ENCODE assay signal across 2 cellular contexts in genomic region chr12:124321556-124322270, GRCh38.
TF ChIP-seq lines count a peak whose summit lies in the region.

No MANE protein-coding gene starts in this region.

TF ChIP-seq in SK-N-SH treated with all-trans-retinoic acid at 6 μM for 48 hours, 23 proteins besides CTCF, POLR2A, EP300 and RAD21:
- TF ChIP-seq PATZ1 (CRISPR knock-in tag; IDR thresholded peaks at IDR 0.05; ENCODE audit: borderline replicate concordance) (no peak), ZFP30 (CRISPR knock-in tag; IDR thresholded peaks at IDR 0.05) (no peak), GLIS3 (CRISPR knock-in tag; IDR thresholded peaks at IDR 0.05) (no peak)

TF ChIP-seq in SK-N-SH, 30 proteins besides CTCF, POLR2A, EP300 and RAD21 (continued from another document):
- no peak for TF ChIP-seq ZBTB33 (IDR thresholded peaks at IDR 0.05; ENCODE audit: borderline replicate concordance, low read depth)
- no peak for TF ChIP-seq NRF1 (IDR thresholded peaks at IDR 0.05; ENCODE audit: low read depth, low read length)
- no peak for TF ChIP-seq SIN3A (IDR thresholded peaks at IDR 0.05; ENCODE audit: borderline replicate concordance, low read depth, low read length)
- TF ChIP-seq TAF1 (IDR thresholded peaks at IDR 0.05; ENCODE audit: borderline replicate concordance, low read depth, low read length), result no peak
- TF ChIP-seq RCOR1 (IDR thresholded peaks at IDR 0.05; ENCODE audit: low read length), result no peak
- no peak for TF ChIP-seq MAX (IDR thresholded peaks at IDR 0.05; ENCODE audit: low read depth)
- TF ChIP-seq, protein P1, sequence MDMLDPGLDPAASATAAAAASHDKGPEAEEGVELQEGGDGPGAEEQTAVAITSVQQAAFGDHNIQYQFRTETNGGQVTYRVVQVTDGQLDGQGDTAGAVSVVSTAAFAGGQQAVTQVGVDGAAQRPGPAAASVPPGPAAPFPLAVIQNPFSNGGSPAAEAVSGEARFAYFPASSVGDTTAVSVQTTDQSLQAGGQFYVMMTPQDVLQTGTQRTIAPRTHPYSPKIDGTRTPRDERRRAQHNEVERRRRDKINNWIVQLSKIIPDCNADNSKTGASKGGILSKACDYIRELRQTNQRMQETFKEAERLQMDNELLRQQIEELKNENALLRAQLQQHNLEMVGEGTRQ (IDR thresholded peaks at IDR 0.05; ENCODE audit: borderline replicate concordance, low read depth, low read length), result no peak
- TF ChIP-seq FOXJ3 (CRISPR knock-in tag; IDR thresholded peaks at IDR 0.05), result no peak
